24 cellular contexts compared by ENCODE assay signal in the genomic region with DNA sequence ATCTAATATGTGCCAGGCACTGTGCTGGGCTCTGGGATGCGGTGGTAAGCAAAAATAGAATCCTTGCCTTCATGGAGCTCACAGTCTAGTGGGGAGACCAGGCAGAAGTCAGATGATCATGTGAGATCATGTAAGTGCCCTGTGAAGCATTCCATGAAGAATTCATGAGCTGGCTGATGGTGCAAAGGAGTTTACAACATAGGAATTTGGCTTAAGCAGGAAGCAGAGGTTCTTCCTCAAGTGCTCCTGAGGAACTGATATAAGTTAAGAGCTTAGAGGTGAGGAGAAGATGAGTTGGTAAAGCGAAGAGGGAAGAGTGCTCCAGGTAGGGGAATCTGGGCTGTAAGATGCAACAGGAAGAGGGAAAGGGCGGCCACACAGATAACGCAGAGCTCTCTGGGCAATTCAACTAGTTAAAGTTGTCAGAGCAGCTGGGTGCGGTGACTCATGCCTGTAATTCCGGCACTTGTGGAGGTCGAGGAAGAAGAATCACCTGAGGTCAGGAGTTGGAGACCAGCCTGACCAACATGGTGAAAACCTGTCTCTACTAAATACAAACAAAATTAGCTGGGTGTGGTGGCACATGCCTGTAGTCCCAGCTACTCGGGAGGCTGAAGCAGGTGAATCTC.
A peak's percentile ranks its signal among the peaks of the same experiment; 100 is the strongest.
DNase-seq lines count a peak whose midpoint lies in the region; ATAC-seq and TF ChIP-seq lines count a peak whose summit lies in the region.
"Had no signal": no experiment of that assay in that cellular context is flagged by ENCODE, and none has a peak within 500 bp of the region (broad histone marks: within the 10 kb centered on the region; RNA-seq: fewer than 3 reads in every experiment).

No MANE protein-coding gene starts in this region.

- H3K4me1 ChIP-seq in PC-3 (ENCODE audit: insufficient read depth, low read length), result peaks cover 18% of the 10 kb centered on the region; the same call in 1 of the 2 replicates
- no peaks in the 10 kb centered on the region for H3K4me1 ChIP-seq in mesendoderm (ENCODE audit: control insufficient read depth, low read depth, low read length)
- peaks cover 8 to 24% of the 10 kb centered on the region in 2 donors for H3K4me1 ChIP-seq in thyroid gland

- DNase-seq in ELF-1 (ENCODE audit: low read depth, low spot score), result peak; percentile 36
- peak; percentile 71 for DNase-seq in PC-3
- DNase-seq in epithelial cell of esophagus (ENCODE audit: low read depth), result peak; percentile 48
- DNase-seq in mesendoderm, result peak; percentile 48
- no peak for DNase-seq in GOT3 (lab: John Stamatoyannopoulos, UW)
- DNase-seq in middle frontal gyrus (ENCODE audit: extremely low spot score, low spot score), result no peak
- no peak for DNase-seq in thyroid gland
- no peak for DNase-seq in C1 segment of cervical spinal cord (lab: John Stamatoyannopoulos, UW)
- DNase-seq: activated CD4-positive, alpha-beta T cell treated with anti-CD3 and anti-CD28 coated beads, Interleukin-2, amount 10 ng/mL, durations not matched to agents 7 days and 5 days; activated gamma-delta T cell; activated T-cell treated with anti-CD3 and anti-CD28 coated beads, Interleukin-2, amount 50 U/mL, for 24 hours; effector CD4-positive, alpha-beta T cell; NCI-H1048; NCI-H1694 treated with DMSO at 0.1 percent for 48 hours; NCI-H2171 treated with DMSO at 0.1 percent for 48 hours; NCI-H526; ovary; stimulated activated CD4-positive, alpha-beta T cell treated with anti-CD3 and anti-CD28 coated beads, Interleukin-2, amount 100 ng/mL, for 24 hours; SW 1271; T1000 had no signal

- intact Hi-C loops in PC-3 (cut with micrococcal nuclease), result loop anchor here (2.0 to 5.0 kb wide), 2 partner anchors 132 to 163 kb away; no protein-coding TSS in a partner anchor
- intact Hi-C loops in thyroid gland (cut with DNase I), result loop anchor here (10.0 kb wide), 1 partner anchor 155 kb away; no protein-coding TSS in a partner anchor

- no peak overlapping the region for H3K56ac ChIP-seq in mesendoderm (ENCODE audit: low read length)

- no peak overlapping the region for H3K9ac ChIP-seq in PC-3 (ENCODE audit: low read length)
- H3K9ac ChIP-seq in mesendoderm (ENCODE audit: low read length), result no peak overlapping the region

- H3K36me3 ChIP-seq in PC-3 (ENCODE audit: low read depth, low read length), result no peaks in the 10 kb centered on the region
- H3K36me3 ChIP-seq in mesendoderm (ENCODE audit: control insufficient read depth, insufficient read depth, low read length), result no peaks in the 10 kb centered on the region
- H3K36me3 ChIP-seq in thyroid gland, result no peaks in the 10 kb centered on the region
- H3K36me3 ChIP-seq: ovary, tibial nerve had no signal

- ATAC-seq in PC-3, result peak; percentile 56; the same call in 1 of the 2 replicates
- ATAC-seq: HepG2, Panc1 had no signal

- H3K4me3 ChIP-seq in PC-3 (ENCODE audit: low read length) (no peak overlapping the region), epithelial cell of esophagus (ENCODE audit: low read length) (no peak overlapping the region), mesendoderm (ENCODE audit: low read length) (no peak overlapping the region), thyroid gland (replicated peaks in 1 of 3) (no peak overlapping the region)
- H3K4me3 ChIP-seq: ovary, smooth muscle cell, tibial nerve had no signal

- no peak overlapping the region for H2BK15ac ChIP-seq in mesendoderm (replicated peaks; ENCODE audit: low read depth)

- H3K23ac ChIP-seq in mesendoderm (ENCODE audit: low read length), result no peak overlapping the region

- no peak overlapping the region for H3K4ac ChIP-seq in mesendoderm (ENCODE audit: low read depth, low read length)

- H3K79me1 ChIP-seq in mesendoderm (ENCODE audit: low read length), result no peaks in the 10 kb centered on the region

- peak overlapping the region; percentile 28; the same call in 1 of the 2 replicates for H3K4me2 ChIP-seq in PC-3 (ENCODE audit: low read length)
- no peak overlapping the region for H3K4me2 ChIP-seq in mesendoderm (ENCODE audit: low read length)
- H3K4me2 ChIP-seq: smooth muscle cell had no signal

- no peaks in the 10 kb centered on the region for H3K9me2 ChIP-seq in PC-3 (replicated peaks; ENCODE audit: low read length)

- no CpG with 5 or more reads among the region's 8 CpGs for WGBS in mesendoderm (ENCODE audit: extremely low coverage, insufficient coverage, low lambda C conversion rate)
- 80 to 92% methylated on average over 8 of the region's 8 CpGs for whole genome bisulfite sequencing in thyroid gland, 2 donors

- H3F3A ChIP-seq in PC-3 (ENCODE audit: low read length, unreplicated experiment), result no peaks in the 10 kb centered on the region

- no TSS peak for BruUV-seq in PC-3 (replicated peaks; lab: Mats Ljungman, UMichigan)

- no peaks in the 10 kb centered on the region for H3K79me2 ChIP-seq in PC-3 (ENCODE audit: low read length)
- no peaks in the 10 kb centered on the region for H3K79me2 ChIP-seq in mesendoderm (ENCODE audit: control insufficient read depth, insufficient read depth, low read length)

- no peak overlapping the region for H4K8ac ChIP-seq in mesendoderm (ENCODE audit: low read depth, low read length)

- no peaks in the 10 kb centered on the region for H3K9me3 ChIP-seq in PC-3 (ENCODE audit: low read length)
- H3K9me3 ChIP-seq in thyroid gland, result no peaks in the 10 kb centered on the region
- H3K9me3 ChIP-seq: ovary, tibial nerve had no signal

- no peaks in the 10 kb centered on the region for H3K27me3 ChIP-seq in PC-3 (ENCODE audit: low read length)
- no peaks in the 10 kb centered on the region for H3K27me3 ChIP-seq in mesendoderm (ENCODE audit: insufficient read depth, low read length, poor library complexity)
- no peaks in the 10 kb centered on the region for H3K27me3 ChIP-seq in thyroid gland
- H3K27me3 ChIP-seq: ovary, tibial nerve had no signal

- no peak overlapping the region for H2BK120ac ChIP-seq in mesendoderm (ENCODE audit: low read depth, low read length)

- no peak overlapping the region for H2BK5ac ChIP-seq in mesendoderm (ENCODE audit: low read length)

- TF ChIP-seq CTCF in PC-3 (conservative IDR thresholded peaks at IDR 0.05; ENCODE audit: low read depth, low read length) (no peak), epithelial cell of esophagus (IDR thresholded peaks at IDR 0.05; ENCODE audit: insufficient read depth, low read depth, low read length, missing control alignments) (no peak), thyroid gland (IDR thresholded peaks at IDR 0.05) (no peak)

- POLR2A ChIA-PET in PC-3 (lab: Charles Lee; ENCODE audit: unreplicated experiment), result no interaction called here

- CTCF ChIA-PET in PC-3 (lab: Charles Lee), result interaction anchor here (0.6 kb wide), 1 partner anchor 154 kb away, joined by 4 read pairs; no protein-coding TSS in a partner anchor

- no peak overlapping the region for H2AK5ac ChIP-seq in mesendoderm (ENCODE audit: low read length)

- H2AFZ ChIP-seq in PC-3 (ENCODE audit: low read length), result no peak overlapping the region

- no peak for TF ChIP-seq POLR2A in thyroid gland (IDR thresholded peaks at IDR 0.05)

- H4K5ac ChIP-seq in mesendoderm (ENCODE audit: low read length), result no peak overlapping the region

- no peak overlapping the region for H3K27ac ChIP-seq in PC-3 (ENCODE audit: low read length)
- no peak overlapping the region for H3K27ac ChIP-seq in mesendoderm (ENCODE audit: low read depth, low read length)
- H3K27ac ChIP-seq in thyroid gland, result no peak overlapping the region
- H3K27ac ChIP-seq: ovary, tibial nerve had no signal

- H3K18ac ChIP-seq in mesendoderm (ENCODE audit: low read length), result no peak overlapping the region

- no peaks in the 10 kb centered on the region for H4K20me1 ChIP-seq in PC-3 (ENCODE audit: low read length)

Comparison
In these comparisons a context has a peak if more than half of its experiments do, and no peak if none do; other contexts are left out.
1. DNase-seq: peak in ELF-1 (single experiment), PC-3 (single experiment), epithelial cell of esophagus (single experiment) and mesendoderm (single experiment); none in GOT3 (single experiment), middle frontal gyrus (single experiment), thyroid gland (0 of 2) and C1 segment of cervical spinal cord (0 of 14).